8 cellular contexts compared by ENCODE assay signal in genomic region chr3:169772951-169773816, GRCh38. TPM values are rescaled to one million over a fixed set of nuclear protein-coding genes. Genes with fewer than 3 reads are reported as not detected.
A peak's percentile ranks its signal among the peaks of the same experiment; 100 is the strongest.
DNase-seq lines count a peak whose midpoint lies in the region; ATAC-seq and TF ChIP-seq lines count a peak whose summit lies in the region.

Gene MYNN, plus strand, starts transcription at chr3:169773396. Its CDS starts 900 bp downstream, at chr3:169774296.

- peak; percentile 78 for ATAC-seq in CD8-positive, alpha-beta T cell
- ATAC-seq in GM19455 (IDR thresholded peaks at IDR 0.05; ENCODE audit: unreplicated experiment): peak; percentile 83
- ATAC-seq in effector memory CD8-positive, alpha-beta T cell (replicated peaks): peak; percentile 81

- H3K27me3 Mint-ChIP-seq in CD8-positive, alpha-beta T cell (ENCODE audit: low read depth): no peaks in the 10 kb centered on the region
- H3K27me3 Mint-ChIP-seq in effector memory CD8-positive, alpha-beta T cell: no peaks in the 10 kb centered on the region

- H3K36me3 Mint-ChIP-seq in CD8-positive, alpha-beta T cell: peaks cover 59% of the 10 kb centered on the region
- peaks cover 62% of the 10 kb centered on the region for H3K36me3 Mint-ChIP-seq in effector memory CD8-positive, alpha-beta T cell (ENCODE audit: insufficient read depth)

- no peak for TF ChIP-seq CTCF in CD8-positive, alpha-beta T cell (IDR thresholded peaks at IDR 0.05)
- TF ChIP-seq CTCF in HL-60 (IDR thresholded peaks at IDR 0.05; ENCODE audit: insufficient read depth, low read length): no peak

- peaks cover 8% of the 10 kb centered on the region for H3K79me1 ChIP-seq in mesenchymal stem cell (replicated peaks; ENCODE audit: low read length, poor library complexity, severe bottlenecking)

- peak within 1 kb of the TSS; percentile 98 for H2BK15ac ChIP-seq in mesenchymal stem cell (ENCODE audit: low read depth, poor library complexity, severe bottlenecking)

- WGBS in mesenchymal stem cell: under 1% methylated on average over 54 of the region's 59 CpGs

- POLR2A ChIA-PET in CD8-positive, alpha-beta T cell (lab: Charles Lee): interaction anchor here (0.8 to 3.7 kb wide), 9 partner anchors 9 to 584 kb away, joined by 3 to 45 read pairs (median 5); partner anchors contain the start of genes LRRC34, LRRIQ4, PHC3 and SEC62
- POLR2A ChIA-PET in activated CD8-positive, alpha-beta memory T cell treated with anti-CD3 and anti-CD28 coated beads for 36 hours (lab: Charles Lee): interaction anchor here (0.6 to 2.2 kb wide), 10 partner anchors 9 to 1718 kb away, joined by 3 to 16 read pairs (median 4); partner anchors contain the start of genes LRRC34, LRRIQ4, SEC62 and SKIL

- peak within 1 kb of the TSS; percentile 94 for H2BK120ac ChIP-seq in mesenchymal stem cell (ENCODE audit: low read depth, low read length)

- H3K4me1 ChIP-seq in CD8-positive, alpha-beta T cell (ENCODE audit: insufficient read depth, low read length): peaks cover 30% of the 10 kb centered on the region
- H3K4me1 ChIP-seq in mesenchymal stem cell (ENCODE audit: control insufficient read depth, insufficient read depth, low read depth, low read length): peaks cover 2% of the 10 kb centered on the region

- peaks cover 50% of the 10 kb centered on the region for H3K4me1 Mint-ChIP-seq in CD8-positive, alpha-beta T cell (ENCODE audit: low read depth)
- H3K4me1 Mint-ChIP-seq in effector memory CD8-positive, alpha-beta T cell (ENCODE audit: low read depth in 2 of 2): peaks cover 19 to 53% of the 10 kb centered on the region in 2 donors

- peak within 1 kb of the TSS; percentile 49 for H2BK5ac ChIP-seq in mesenchymal stem cell (ENCODE audit: low read depth, low read length, poor library complexity, severe bottlenecking)

- peak within 1 kb of the TSS; percentile 99 for H3K4me3 ChIP-seq in CD8-positive, alpha-beta T cell (ENCODE audit: low read depth, low read length)
- H3K4me3 ChIP-seq in HL-60 (replicated peaks; ENCODE audit: insufficient read depth, low read length) (peak within 1 kb of the TSS; percentile 59), mesenchymal stem cell (ENCODE audit: insufficient read depth in 1 of 2, low read depth in 1 of 2, low read length in 2 of 2) (peak within 1 kb of the TSS; percentile 90 to 97)

- H2BK12ac ChIP-seq in mesenchymal stem cell (ENCODE audit: low read length in 2 of 2): peak within 1 kb of the TSS in 1 of 2 experiments; percentile 42

- DNase-seq in CD8-positive, alpha-beta T cell: peak; percentile 83 to 94 (median 90)
- DNase-seq in HL-60 (ENCODE audit: low read depth in 1 of 2, low spot score in 1 of 2) (peak; percentile 69 to 93), mesenchymal stem cell (peak; percentile 95)
- peak; percentile 89 for DNase-seq in NK-92 treated with Interleukin-12 subunit alpha and Interleukin-12 subunit beta, amount 100 ng/mL, for 24 hours (lab: John Stamatoyannopoulos, UW)
- peak; percentile 89 to 94 (median 91) for DNase-seq in effector memory CD8-positive, alpha-beta T cell
- DNase-seq in stimulated activated CD8-positive, alpha-beta memory T cell treated with anti-CD3 and anti-CD28 coated beads, Interleukin-15, amount 100 ng/mL, for 1 hour (ENCODE audit: low read depth): peak; percentile 87

- intact Hi-C loops in CD8-positive, alpha-beta T cell (cut with DNase I, micrococcal nuclease): loop anchor here (1.0 to 10.0 kb wide), 9 partner anchors 8 to 1682 kb away; partner anchors contain the start of genes TERC (in 2 of the 2), EIF5A2 (in 1 of the 2), PHC3 (in 1 of the 2) and PRKCI (in 1 of the 2)

- H3K36me3 ChIP-seq in CD8-positive, alpha-beta T cell (ENCODE audit: insufficient read depth, low read length): peaks cover 7% of the 10 kb centered on the region
- peaks cover 4 to 40% of the 10 kb centered on the region in 2 experiments for H3K36me3 ChIP-seq in mesenchymal stem cell (ENCODE audit: control insufficient read depth in 1 of 2, insufficient read depth in 2 of 2, low read depth in 1 of 2, low read length in 2 of 2)

- H4K91ac ChIP-seq in mesenchymal stem cell (ENCODE audit: low read length): peak within 1 kb of the TSS; percentile 98

- peak within 1 kb of the TSS; percentile 82 for H3K4me2 ChIP-seq in mesenchymal stem cell (ENCODE audit: low read length, poor library complexity, severe bottlenecking)

- H2AK5ac ChIP-seq in mesenchymal stem cell (ENCODE audit: low read length, severe bottlenecking): peak within 1 kb of the TSS; percentile 13

- CTCF ChIA-PET in CD8-positive, alpha-beta T cell (lab: Charles Lee): interaction anchor here (0.6 to 2.3 kb wide), 3 partner anchors 10 to 596 kb away, joined by 3 to 14 read pairs (median 4); no protein-coding TSS in a partner anchor
- CTCF ChIA-PET in activated CD8-positive, alpha-beta memory T cell treated with anti-CD3 and anti-CD28 coated beads for 36 hours (lab: Charles Lee): interaction anchor here (1.0 to 2.6 kb wide), 4 partner anchors 10 to 226 kb away, joined by 3 to 12 read pairs (median 4); partner anchors contain the start of genes LRRC34 and LRRIQ4

- peak within 1 kb of the TSS; percentile 97 for H3K27ac ChIP-seq in CD8-positive, alpha-beta T cell (ENCODE audit: low read depth, low read length)
- peak within 1 kb of the TSS; percentile 91 for H3K27ac ChIP-seq in HL-60 (replicated peaks)
- peak within 1 kb of the TSS; percentile 92 for H3K27ac ChIP-seq in mesenchymal stem cell (ENCODE audit: low read length, poor library complexity, severe bottlenecking)

- peak within 1 kb of the TSS; percentile 98 for H3K9ac ChIP-seq in mesenchymal stem cell (ENCODE audit: low read length)

- peak within 1 kb of the TSS; percentile 99 for H3K27ac Mint-ChIP-seq in CD8-positive, alpha-beta T cell
- peak within 1 kb of the TSS; percentile 100 for H3K27ac Mint-ChIP-seq in effector memory CD8-positive, alpha-beta T cell

- H3K18ac ChIP-seq in mesenchymal stem cell (ENCODE audit: low read depth in 1 of 2, low read length in 2 of 2): peak within 1 kb of the TSS; percentile 95 to 98

- H3K27me3 ChIP-seq in CD8-positive, alpha-beta T cell (ENCODE audit: insufficient read depth, low read length): no peaks in the 10 kb centered on the region
- no peaks in the 10 kb centered on the region for H3K27me3 ChIP-seq in HL-60 (ENCODE audit: insufficient read depth, poor library complexity, severe bottlenecking)
- H3K27me3 ChIP-seq in mesenchymal stem cell (ENCODE audit: control insufficient read depth in 1 of 2, insufficient read depth in 1 of 2, low read length in 2 of 2): no peaks in the 10 kb centered on the region

- H4K8ac ChIP-seq in mesenchymal stem cell (ENCODE audit: low read length): peak within 1 kb of the TSS; percentile 97

- no peaks in the 10 kb centered on the region for H3K9me3 Mint-ChIP-seq in CD8-positive, alpha-beta T cell
- no peaks in the 10 kb centered on the region for H3K9me3 Mint-ChIP-seq in effector memory CD8-positive, alpha-beta T cell

- peak within 1 kb of the TSS; percentile 77 to 94 for H3K23ac ChIP-seq in mesenchymal stem cell (ENCODE audit: low read length in 2 of 2)

- peak within 1 kb of the TSS; percentile 75 to 84 for H3K4ac ChIP-seq in mesenchymal stem cell (ENCODE audit: low read depth in 1 of 2, low read length in 2 of 2)

- peak within 1 kb of the TSS; percentile 43 to 93 for H3K14ac ChIP-seq in mesenchymal stem cell (ENCODE audit: low read length in 2 of 2)

- H3K4me3 Mint-ChIP-seq in CD8-positive, alpha-beta T cell: peak within 1 kb of the TSS; percentile 99
- peak within 1 kb of the TSS; percentile 97 to 99 for H3K4me3 Mint-ChIP-seq in effector memory CD8-positive, alpha-beta T cell

- peak within 1 kb of the TSS; percentile 96 for H2AFZ ChIP-seq in mesenchymal stem cell (ENCODE audit: low read depth, low read length)

- H3K9me3 ChIP-seq in CD8-positive, alpha-beta T cell (ENCODE audit: low read length): no peaks in the 10 kb centered on the region
- no peaks in the 10 kb centered on the region for H3K9me3 ChIP-seq in mesenchymal stem cell (ENCODE audit: control insufficient read depth, low read length)

RNA-seq across cellular contexts. Expression of gene MYNN, which starts in this region (rescaled TPM):
- 10 to 100 TPM; 21.1 to 24.7 TPM for total RNA-seq in CD8-positive, alpha-beta T cell
- total RNA-seq in activated CD8-positive, alpha-beta memory T cell treated with anti-CD3 and anti-CD28 coated beads for 36 hours: 10 to 100 TPM; 17.4 to 18.2 TPM
- 8.6 TPM for polyA plus RNA-seq in mesenchymal stem cell (2013, experiment 1 of 2)
- 8.8 TPM for polyA plus RNA-seq in mesenchymal stem cell (2013, experiment 2 of 2)

Comparison
In these comparisons a context has a peak if more than half of its experiments do, and no peak if none do; other contexts are left out.
1. Peak in every context shown above with its lines: DNase-seq, ATAC-seq, H3K4me3 ChIP-seq and H3K27ac ChIP-seq.